8 cellular contexts compared by ENCODE assay signal in the genomic region with DNA sequence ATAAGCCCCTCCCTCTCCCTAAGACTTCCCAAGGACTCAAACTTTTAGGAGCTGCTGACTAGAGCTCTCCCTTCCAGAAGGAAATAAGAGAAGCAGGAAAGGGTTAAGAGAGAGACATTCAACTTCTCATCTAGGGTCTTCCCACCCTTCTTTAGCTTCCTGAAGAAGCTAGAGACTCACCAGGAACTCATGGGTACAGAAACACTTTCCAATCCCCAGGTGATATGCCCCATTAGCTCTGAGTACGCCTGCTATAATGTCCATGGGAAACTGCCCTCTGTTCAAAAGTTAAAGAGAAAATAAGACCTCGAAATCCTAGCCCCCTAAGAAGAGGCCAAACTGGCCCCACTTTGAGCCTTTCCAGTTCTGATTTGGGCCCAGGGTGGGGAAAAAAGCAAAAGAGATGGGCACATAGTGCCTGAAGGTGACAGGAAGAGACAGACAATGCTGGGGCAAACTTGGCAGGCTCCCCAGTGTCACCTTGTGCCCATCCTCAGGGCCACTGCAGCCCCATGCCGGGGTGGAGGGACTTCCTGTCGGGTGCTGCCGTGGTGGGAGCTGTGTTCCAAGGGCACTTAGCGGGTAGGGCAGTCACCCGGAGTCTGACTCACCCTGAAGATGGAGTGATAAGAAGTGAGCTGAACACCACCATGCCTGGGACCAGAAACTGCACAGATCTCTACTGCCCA. TPM values are rescaled to one million over a fixed set of nuclear protein-coding genes. Genes with fewer than 3 reads are reported as not detected.
DNase-seq lines count a peak whose midpoint lies in the region; ATAC-seq, FAIRE-seq and TF ChIP-seq lines count a peak whose summit lies in the region.

No MANE protein-coding gene starts in this region.

- no peaks in the 10 kb centered on the region for H3K9me3 Mint-ChIP-seq in activated CD4-positive, alpha-beta T cell treated with anti-CD3 and anti-CD28 coated beads for 36 hours (ENCODE audit: low read depth)

- CTCF ChIA-PET in activated CD4-positive, alpha-beta T cell treated with anti-CD3 and anti-CD28 coated beads for 36 hours (lab: Charles Lee), result interaction anchor here (0.5 to 2.3 kb wide), 6 partner anchors 11 to 840 kb away, joined by 3 to 13 read pairs (median 5); no protein-coding TSS in a partner anchor

- H3K4me3 Mint-ChIP-seq in activated CD4-positive, alpha-beta T cell treated with anti-CD3 and anti-CD28 coated beads for 36 hours, result peak overlapping the region; percentile 62

- no peaks in the 10 kb centered on the region for H3K27me3 ChIP-seq in pancreas

- H3K9me3 ChIP-seq in pancreas, result no peaks in the 10 kb centered on the region

- peak overlapping the region; percentile 92 for H3K27ac Mint-ChIP-seq in activated CD4-positive, alpha-beta T cell treated with anti-CD3 and anti-CD28 coated beads for 36 hours

- DNase-seq in H4 (ENCODE audit: low spot score) (peak; percentile 40), coronary artery (ENCODE audit: low spot score) (no peak), pancreas (peak in 4 of 6 donors; percentile 64 to 80 (median 71)), NCI-H526 (lab: John Stamatoyannopoulos, UW) (no peak), NCI-H2227 (lab: John Stamatoyannopoulos, UW; ENCODE audit: unreplicated experiment) (no peak), NCI-H1105 (lab: John Stamatoyannopoulos, UW) (no peak)
- DNase-seq in activated CD4-positive, alpha-beta T cell treated with anti-CD3 and anti-CD28 coated beads for 36 hours, result peak; percentile 78

- no peaks in the 10 kb centered on the region for H3K27me3 Mint-ChIP-seq in activated CD4-positive, alpha-beta T cell treated with anti-CD3 and anti-CD28 coated beads for 36 hours

- no peak overlapping the region for H3K4me3 ChIP-seq in coronary artery
- peak overlapping the region in 1 of 4 donors; percentile 0 for H3K4me3 ChIP-seq in pancreas

- peaks cover 75% of the 10 kb centered on the region for H3K4me1 Mint-ChIP-seq in activated CD4-positive, alpha-beta T cell treated with anti-CD3 and anti-CD28 coated beads for 36 hours

- intact Hi-C loops in activated CD4-positive, alpha-beta T cell treated with anti-CD3 and anti-CD28 coated beads for 36 hours (cut with DNase I, micrococcal nuclease), result loop anchor here in 1 of 2 experiments (1.0 kb wide), 1 partner anchor 12 kb away; no protein-coding TSS in a partner anchor
- intact Hi-C loops in pancreas (cut with DNase I), result no loop called here

- H3K36me3 Mint-ChIP-seq in activated CD4-positive, alpha-beta T cell treated with anti-CD3 and anti-CD28 coated beads for 36 hours (ENCODE audit: low read depth), result peaks cover 29% of the 10 kb centered on the region

- peaks cover 72 to 90% (median 87%) of the 10 kb centered on the region in 3 donors for H3K4me1 ChIP-seq in pancreas

- H3K27ac ChIP-seq in coronary artery (peak overlapping the region; percentile 28 to 33), pancreas (peak overlapping the region; percentile 91 to 97 (median 92))

- no peak for TF ChIP-seq CTCF in coronary artery (IDR thresholded peaks at IDR 0.05)
- no peak for TF ChIP-seq CTCF in pancreas (IDR thresholded peaks at IDR 0.05)

- 9 to 12% methylated on average over 7 of the region's 7 CpGs for WGBS in pancreas, 2 donors

- H3K36me3 ChIP-seq in pancreas, result no peaks in the 10 kb centered on the region

- peak; percentile 72 for ATAC-seq in activated CD4-positive, alpha-beta T cell treated with anti-CD3 and anti-CD28 coated beads for 36 hours
- peak; percentile 22 to 50 (median 40) for ATAC-seq in pancreas
- no peak for ATAC-seq in GM21825 (IDR thresholded peaks at IDR 0.05; ENCODE audit: unreplicated experiment)

- POLR2A ChIA-PET in activated CD4-positive, alpha-beta T cell treated with anti-CD3 and anti-CD28 coated beads for 36 hours (lab: Charles Lee), result interaction anchor here (1.0 to 1.7 kb wide), 3 partner anchors 13 to 32 kb away, joined by 3 to 8 read pairs (median 4); a partner anchor contains a TSS

- FAIRE-seq in pancreas (lab: Jason Lieb, UNC), result no peak

RNA-seq across cellular contexts. Expression of a gene that starts 29.5 kb away (rescaled TPM):
- total RNA-seq in H4 (2014; rRNA removed; shearing (Covaris generic)), result 15.1 and 16.0 TPM in 2 replicates
- total RNA-seq in activated CD4-positive, alpha-beta T cell treated with anti-CD3 and anti-CD28 coated beads for 36 hours, result 10 to 100 TPM; 45.4 to 47.8 TPM
- total RNA-seq in pancreas, result 10 to 100 TPM; 20.7 to 30.4 (median 22.4) TPM
- polyA plus RNA-seq in pancreas, result 10 to 100 TPM; 64.9 to 82.8 TPM

RNA-seq across cellular contexts. Expression of a gene that starts 32.5 kb away (rescaled TPM):
- 3.3 and 4.0 TPM in 2 replicates for total RNA-seq in H4 (2014; rRNA removed; shearing (Covaris generic))
- total RNA-seq in activated CD4-positive, alpha-beta T cell treated with anti-CD3 and anti-CD28 coated beads for 36 hours, result 10 to 100 TPM; 83.4 to 84.9 TPM
- total RNA-seq in pancreas, result 10 to 100 TPM; 30.6 to 67.4 (median 37.1) TPM
- 100 to 1,000 TPM; 231 to 265 TPM for polyA plus RNA-seq in pancreas

Comparison
In these comparisons a context has a peak if more than half of its experiments do, and no peak if none do; other contexts are left out.
1. DNase-seq: peak in H4 (single experiment), activated CD4-positive, alpha-beta T cell treated with anti-CD3 and anti-CD28 coated beads for 36 hours (single experiment) and pancreas (4 of 6); none in coronary artery (single experiment), NCI-H526 (0 of 2), NCI-H2227 (single experiment) and NCI-H1105 (single experiment).